8 cellular contexts compared by ENCODE assay signal in genomic region chr20:58651823-58652605, GRCh38. TPM values are rescaled to one million over a fixed set of nuclear protein-coding genes. Genes with fewer than 3 reads are reported as not detected.
DNase-seq lines count a peak whose midpoint lies in the region; ATAC-seq, FAIRE-seq and TF ChIP-seq lines count a peak whose summit lies in the region.

No MANE protein-coding gene starts in this region.

- H2AFZ ChIP-seq in astrocyte (ENCODE audit: low read depth, low read length), result peak overlapping the region; percentile 31

- H3K36me3 Mint-ChIP-seq in T-helper 17 cell (ENCODE audit: low read depth) (peaks cover 6% of the 10 kb centered on the region), astrocyte (ENCODE audit: low read depth, unreplicated experiment) (peaks cover 2% of the 10 kb centered on the region)

- H3K4me3 Mint-ChIP-seq in T-helper 17 cell, result peak overlapping the region; percentile 99
- peak overlapping the region; percentile 99 for H3K4me3 Mint-ChIP-seq in astrocyte (ENCODE audit: unreplicated experiment)

- peak overlapping the region; percentile 100 for H3K4me2 ChIP-seq in astrocyte (ENCODE audit: low read length)

- H3K36me3 ChIP-seq in astrocyte (ENCODE audit: insufficient read depth, low read length) (no peaks in the 10 kb centered on the region), right atrium auricular region (no peaks in the 10 kb centered on the region), prostate gland (no peaks in the 10 kb centered on the region)

- under 1% methylated on average over 37 of the region's 37 CpGs for WGBS in prostate gland

- DNase-seq in DMS153 (lab: John Stamatoyannopoulos, UW) (peak; percentile 4), KBM-7 (peak; percentile 83), T-helper 17 cell (peak; percentile 39 to 66 (median 55)), astrocyte (ENCODE audit: low read depth) (peak; percentile 78), right atrium auricular region (ENCODE audit: low spot score) (peak; percentile 62), prostate gland (ENCODE audit: low spot score) (peak; percentile 36), middle frontal gyrus (ENCODE audit: extremely low spot score, low spot score) (no peak)

- H3K4me1 ChIP-seq in astrocyte (ENCODE audit: insufficient read depth, low read length) (peaks cover 50% of the 10 kb centered on the region), right atrium auricular region (peaks cover 0 to 54% of the 10 kb centered on the region in 2 donors), prostate gland (replicated peaks) (peaks cover 17% of the 10 kb centered on the region)

- H4K20me1 ChIP-seq in astrocyte (ENCODE audit: insufficient read depth, low read length), result peaks cover 11% of the 10 kb centered on the region

- H3K9me3 Mint-ChIP-seq in astrocyte (ENCODE audit: unreplicated experiment), result no peaks in the 10 kb centered on the region

- H3K4me3 ChIP-seq in astrocyte (ENCODE audit: insufficient read depth, low read depth, low read length), result peak overlapping the region; percentile 86
- H3K4me3 ChIP-seq in right atrium auricular region, result peak overlapping the region; percentile 84 to 97
- peak overlapping the region; percentile 77 to 89 for H3K4me3 ChIP-seq in prostate gland

- peak; percentile 45 for ATAC-seq in GM21515 (IDR thresholded peaks at IDR 0.05; ENCODE audit: unreplicated experiment)
- ATAC-seq in T-helper 17 cell, result peak; percentile 65

- H3K9me3 ChIP-seq in T-helper 17 cell (ENCODE audit: control insufficient read depth, low read length, poor library complexity, severe bottlenecking) (no peaks in the 10 kb centered on the region), astrocyte (ENCODE audit: insufficient read depth, low read depth, low read length) (no peaks in the 10 kb centered on the region), right atrium auricular region (no peaks in the 10 kb centered on the region), prostate gland (no peaks in the 10 kb centered on the region)

- peak overlapping the region; percentile 99 for H3K9ac ChIP-seq in astrocyte (ENCODE audit: low read length)

- H3K4me1 Mint-ChIP-seq in T-helper 17 cell (peaks cover 28% of the 10 kb centered on the region), astrocyte (ENCODE audit: low read depth, unreplicated experiment) (peaks cover 18% of the 10 kb centered on the region)

- H3K27ac ChIP-seq in astrocyte (ENCODE audit: low read depth, low read length), result peak overlapping the region; percentile 96
- H3K27ac ChIP-seq in right atrium auricular region, result peak overlapping the region; percentile 93 to 96
- peak overlapping the region; percentile 92 for H3K27ac ChIP-seq in prostate gland

- peaks cover 60% of the 10 kb centered on the region for H3K79me2 ChIP-seq in astrocyte (ENCODE audit: insufficient read depth, low read length)

- no peak for FAIRE-seq in astrocyte (lab: Jason Lieb, UNC)

- TF ChIP-seq POLR2A in prostate gland (IDR thresholded peaks at IDR 0.05), result peak; percentile 79

- H3K27ac Mint-ChIP-seq in T-helper 17 cell (peak overlapping the region; percentile 100), astrocyte (ENCODE audit: unreplicated experiment) (peak overlapping the region; percentile 99)

- in situ Hi-C loops in KBM-7 (cut with MboI; ENCODE audit: low pct_unique_long_range_greater_than_20kb, low sequenced_read_pairs), result no loop called here

- TF ChIP-seq CTCF in astrocyte (IDR thresholded peaks at IDR 0.05; ENCODE audit: insufficient read depth, low read depth, low read length) (no peak), right atrium auricular region (IDR thresholded peaks at IDR 0.05) (peak in 1 of 2 donors; percentile 15), prostate gland (IDR thresholded peaks at IDR 0.05) (no peak)

- intact Hi-C loops in prostate gland (cut with DNase I), result loop anchor here (2.0 to 5.0 kb wide), 4 partner anchors 41 to 415 kb away; partner anchors contain the start of gene NPEPL1

- no peaks in the 10 kb centered on the region for H3K27me3 Mint-ChIP-seq in T-helper 17 cell
- no peaks in the 10 kb centered on the region for H3K27me3 Mint-ChIP-seq in astrocyte (ENCODE audit: low read depth, unreplicated experiment)

- no peaks in the 10 kb centered on the region for H3K27me3 ChIP-seq in astrocyte (ENCODE audit: insufficient read depth, low read length)
- H3K27me3 ChIP-seq in right atrium auricular region, result no peaks in the 10 kb centered on the region
- no peaks in the 10 kb centered on the region for H3K27me3 ChIP-seq in prostate gland (replicated peaks; ENCODE audit: insufficient read depth)

RNA-seq across cellular contexts. Expression of gene STX16, which starts 0.9 kb away (rescaled TPM):
- total RNA-seq in T-helper 17 cell (100 to 1,000 TPM; 161 to 167 TPM), astrocyte (54.3 and 59.3 TPM in 2 replicates), right atrium auricular region (10 to 100 TPM; 20.9 to 26.1 TPM), prostate gland (100 to 1,000 TPM in 1 of 2 donors, 10 to 100 TPM in 1; 34.3 to 115 TPM)

RNA-seq across cellular contexts. Expression of gene NPEPL1, which starts 40.6 kb away (rescaled TPM):
- total RNA-seq in T-helper 17 cell, result 10 to 100 TPM; 59.2 to 64.8 TPM
- 25.4 and 27.1 TPM in 2 replicates for total RNA-seq in astrocyte
- 10 to 100 TPM; 12.2 to 14.1 TPM for total RNA-seq in right atrium auricular region
- total RNA-seq in prostate gland, result 10 to 100 TPM; 25.7 to 63.1 TPM
